Comparison of ENCODE assay signal across 14 cellular contexts in the genomic region with DNA sequence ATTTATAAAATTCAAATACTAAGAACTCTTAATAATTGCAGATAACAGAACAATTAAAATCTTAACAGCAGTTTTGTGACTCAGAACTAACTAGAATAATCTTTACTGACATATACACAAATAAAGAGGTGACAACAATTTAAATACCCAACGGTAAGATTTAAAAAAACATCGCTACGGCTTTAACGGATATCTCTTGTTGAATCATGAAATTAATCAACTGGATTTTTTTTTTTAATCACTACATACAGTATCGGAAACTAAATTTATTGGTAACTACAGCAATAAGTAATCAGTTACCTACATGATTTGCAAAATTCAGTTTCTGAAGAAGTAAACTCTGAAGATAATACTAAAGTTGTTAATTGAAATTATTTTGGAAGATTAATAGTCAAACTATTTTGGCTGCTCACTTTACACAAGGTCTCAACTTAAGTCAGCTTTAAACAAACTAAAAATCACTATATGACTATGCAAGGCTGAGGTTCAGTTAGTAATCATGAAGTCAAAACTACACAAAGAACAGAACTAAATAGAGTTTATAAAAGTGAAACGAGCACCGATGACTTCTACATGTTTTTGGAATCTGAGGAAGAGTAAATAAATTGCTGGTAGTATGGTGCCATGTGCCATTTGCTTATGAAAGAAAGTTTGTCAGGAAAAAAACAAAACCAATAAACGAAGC.
"Had no signal": no experiment of that assay in that cellular context is flagged by ENCODE, and none has a peak within 500 bp of the region (broad histone marks: within the 10 kb centered on the region; RNA-seq: fewer than 3 reads in every experiment).

No MANE protein-coding gene starts in this region.

- H3K4me3 Mint-ChIP-seq: naive thymus-derived CD8-positive, alpha-beta T cell; stimulated activated naive B cell treated with anti-CD40 and anti-IgM and Interleukin-4, amounts not matched to agents 10 μg/mL and 1 μg/mL and 100 μg/mL, for 72 hours had no signal

- ATAC-seq: left ventricle myocardium superior; naive thymus-derived CD8-positive, alpha-beta T cell; stimulated activated naive B cell treated with anti-CD40 and anti-IgM and Interleukin-4, amounts not matched to agents 10 μg/mL and 1 μg/mL and 100 μg/mL, for 72 hours had no signal

- H3K9me3 ChIP-seq: suprapubic skin had no signal

- DNase-seq: dermis blood vessel endothelial cell; foreskin melanocyte; head of caudate nucleus; kidney glomerular epithelial cell; left ventricle myocardium superior; mesenchymal stem cell; naive thymus-derived CD8-positive, alpha-beta T cell; stimulated activated CD4-positive, alpha-beta T cell treated with anti-CD3 and anti-CD28 coated beads, Interleukin-2, amount 100 ng/mL, for 48 hours; stimulated activated naive B cell treated with anti-CD40 and anti-IgM and Interleukin-4, amounts not matched to agents 10 μg/mL and 1 μg/mL and 100 μg/mL, for 72 hours; trophoblast cell had no signal

- FAIRE-seq: bronchial epithelial cell had no signal

- H3K4me3 ChIP-seq: SK-N-MC, suprapubic skin had no signal

- H3K27ac Mint-ChIP-seq: naive thymus-derived CD8-positive, alpha-beta T cell; stimulated activated naive B cell treated with anti-CD40 and anti-IgM and Interleukin-4, amounts not matched to agents 10 μg/mL and 1 μg/mL and 100 μg/mL, for 72 hours had no signal

- H3K27me3 Mint-ChIP-seq: naive thymus-derived CD8-positive, alpha-beta T cell; stimulated activated naive B cell treated with anti-CD40 and anti-IgM and Interleukin-4, amounts not matched to agents 10 μg/mL and 1 μg/mL and 100 μg/mL, for 72 hours had no signal

- H3K27me3 ChIP-seq: suprapubic skin had no signal

- H3K9me3 Mint-ChIP-seq: naive thymus-derived CD8-positive, alpha-beta T cell; stimulated activated naive B cell treated with anti-CD40 and anti-IgM and Interleukin-4, amounts not matched to agents 10 μg/mL and 1 μg/mL and 100 μg/mL, for 72 hours had no signal

- H3K4me1 ChIP-seq: suprapubic skin had no signal

- H3K27ac ChIP-seq: epithelial cell of prostate, SK-N-MC, suprapubic skin had no signal
